Comparison of ENCODE assay signal across 3 cellular contexts in the genomic region with DNA sequence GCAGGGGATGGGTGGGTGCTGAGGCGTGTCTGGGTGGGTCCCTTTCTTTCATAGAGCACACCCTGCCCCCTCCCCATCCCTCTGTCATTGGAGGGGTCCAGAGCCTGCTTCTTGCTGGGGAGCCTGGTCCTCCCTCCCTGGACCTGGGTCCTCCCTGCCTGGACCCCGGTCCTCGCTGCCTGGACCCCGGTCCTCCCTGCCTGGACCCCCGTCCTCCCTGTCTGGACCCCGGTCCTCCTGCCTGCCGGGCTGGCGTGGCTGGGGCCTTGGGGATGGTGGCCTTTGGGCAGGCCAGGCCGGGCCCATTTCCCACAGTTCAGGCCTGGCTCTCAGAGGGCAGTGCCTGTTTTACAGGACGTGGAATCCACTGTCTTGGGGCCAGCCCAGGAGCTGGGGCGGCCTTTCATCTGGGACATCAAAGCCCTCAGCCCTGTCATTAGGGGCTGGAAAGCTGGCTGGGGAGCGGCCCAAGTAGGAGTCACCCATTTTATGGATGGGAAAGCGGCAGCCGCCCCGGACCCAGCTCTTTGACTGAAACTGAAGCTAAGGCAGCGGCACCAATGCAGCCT.
TF ChIP-seq lines count a peak whose summit lies in the region.

No MANE protein-coding gene starts in this region.

TF ChIP-seq in HepG2, 621 proteins besides CTCF, POLR2A, EP300 and RAD21:
- TF ChIP-seq ZKSCAN8 (CRISPR knock-in tag; IDR thresholded peaks at IDR 0.05; ENCODE audit: borderline replicate concordance) (no peak), AGO2 (optimal IDR thresholded peaks at IDR 0.05; ENCODE audit: low read depth, low read length) (no peak), ZNF30 (CRISPR knock-in tag; IDR thresholded peaks at IDR 0.05) (no peak), CHD4 (IDR thresholded peaks at IDR 0.05; ENCODE audit: borderline replicate concordance, low read length) (no peak), ZSCAN22 (CRISPR knock-in tag; IDR thresholded peaks at IDR 0.05) (no peak), ZNF263 (CRISPR knock-in tag; IDR thresholded peaks at IDR 0.05) (0 out of 2 replicates have a peak, but pooled peaks have one; percentile 35)

TF ChIP-seq in HEK293, 187 proteins besides CTCF, POLR2A, EP300 and RAD21:
- no peak for TF ChIP-seq SP3 (tag by site-specific recombination; IDR thresholded peaks at IDR 0.05)
- peak; percentile 53; the same call in 1 of the 2 replicates for TF ChIP-seq ZNF223 (tag by site-specific recombination; IDR thresholded peaks at IDR 0.05)
- TF ChIP-seq GLI4 (tag by site-specific recombination; IDR thresholded peaks at IDR 0.05), result no peak
- peak; percentile 82 for TF ChIP-seq KLF1 (tag by site-specific recombination; IDR thresholded peaks at IDR 0.05)
- no peak for TF ChIP-seq ZNF214 (tag by site-specific recombination; IDR thresholded peaks at IDR 0.05; ENCODE audit: borderline replicate concordance)

TF ChIP-seq in K562, 482 proteins besides CTCF, POLR2A, EP300 and RAD21:
- TF ChIP-seq, protein P1, sequence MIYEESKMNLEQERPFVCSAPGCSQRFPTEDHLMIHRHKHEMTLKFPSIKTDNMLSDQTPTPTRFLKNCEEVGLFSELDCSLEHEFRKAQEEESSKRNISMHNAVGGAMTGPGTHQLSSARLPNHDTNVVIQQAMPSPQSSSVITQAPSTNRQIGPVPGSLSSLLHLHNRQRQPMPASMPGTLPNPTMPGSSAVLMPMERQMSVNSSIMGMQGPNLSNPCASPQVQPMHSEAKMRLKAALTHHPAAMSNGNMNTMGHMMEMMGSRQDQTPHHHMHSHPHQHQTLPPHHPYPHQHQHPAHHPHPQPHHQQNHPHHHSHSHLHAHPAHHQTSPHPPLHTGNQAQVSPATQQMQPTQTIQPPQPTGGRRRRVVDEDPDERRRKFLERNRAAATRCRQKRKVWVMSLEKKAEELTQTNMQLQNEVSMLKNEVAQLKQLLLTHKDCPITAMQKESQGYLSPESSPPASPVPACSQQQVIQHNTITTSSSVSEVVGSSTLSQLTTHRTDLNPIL (CRISPR knock-in tag; IDR thresholded peaks at IDR 0.05), result no peak
- peak; percentile 61; the same call in 1 of the 2 replicates for TF ChIP-seq ZNF263 (CRISPR knock-in tag; IDR thresholded peaks at IDR 0.05; ENCODE audit: borderline replicate concordance)
- TF ChIP-seq, protein P2, sequence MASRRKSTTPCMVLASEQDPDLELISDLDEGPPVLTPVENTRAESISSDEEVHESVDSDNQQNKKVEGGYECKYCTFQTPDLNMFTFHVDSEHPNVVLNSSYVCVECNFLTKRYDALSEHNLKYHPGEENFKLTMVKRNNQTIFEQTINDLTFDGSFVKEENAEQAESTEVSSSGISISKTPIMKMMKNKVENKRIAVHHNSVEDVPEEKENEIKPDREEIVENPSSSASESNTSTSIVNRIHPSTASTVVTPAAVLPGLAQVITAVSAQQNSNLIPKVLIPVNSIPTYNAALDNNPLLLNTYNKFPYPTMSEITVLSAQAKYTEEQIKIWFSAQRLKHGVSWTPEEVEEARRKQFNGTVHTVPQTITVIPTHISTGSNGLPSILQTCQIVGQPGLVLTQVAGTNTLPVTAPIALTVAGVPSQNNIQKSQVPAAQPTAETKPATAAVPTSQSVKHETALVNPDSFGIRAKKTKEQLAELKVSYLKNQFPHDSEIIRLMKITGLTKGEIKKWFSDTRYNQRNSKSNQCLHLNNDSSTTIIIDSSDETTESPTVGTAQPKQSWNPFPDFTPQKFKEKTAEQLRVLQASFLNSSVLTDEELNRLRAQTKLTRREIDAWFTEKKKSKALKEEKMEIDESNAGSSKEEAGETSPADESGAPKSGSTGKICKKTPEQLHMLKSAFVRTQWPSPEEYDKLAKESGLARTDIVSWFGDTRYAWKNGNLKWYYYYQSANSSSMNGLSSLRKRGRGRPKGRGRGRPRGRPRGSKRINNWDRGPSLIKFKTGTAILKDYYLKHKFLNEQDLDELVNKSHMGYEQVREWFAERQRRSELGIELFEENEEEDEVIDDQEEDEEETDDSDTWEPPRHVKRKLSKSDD (conservative IDR thresholded peaks at IDR 0.05; ENCODE audit: low read length), result no peak
